In genomic region chr11:67627788-67628624, GRCh38 we compare ENCODE assay signal across 14 cellular contexts. TPM values are rescaled to one million over a fixed set of nuclear protein-coding genes. Genes with fewer than 3 reads are reported as not detected.
DNase-seq lines count a peak whose midpoint lies in the region; ATAC-seq and TF ChIP-seq lines count a peak whose summit lies in the region.
"Had no signal": no experiment of that assay in that cellular context is flagged by ENCODE, and none has a peak within 500 bp of the region (broad histone marks: within the 10 kb centered on the region; RNA-seq: fewer than 3 reads in every experiment).

No MANE protein-coding gene starts in this region.

- H3K9me3 ChIP-seq in DOHH2 (ENCODE audit: control insufficient read depth, insufficient read depth, low read length) (no peaks in the 10 kb centered on the region), KOPT-K1 (ENCODE audit: insufficient read depth, low read length, poor library complexity, severe bottlenecking) (no peaks in the 10 kb centered on the region), neural progenitor cell (ENCODE audit: low read depth) (no peaks in the 10 kb centered on the region)

- H3K36me3 Mint-ChIP-seq in chondrocyte (ENCODE audit: low read depth) (no peaks in the 10 kb centered on the region), neural progenitor cell (peaks cover 16% of the 10 kb centered on the region)
- H3K36me3 Mint-ChIP-seq: CD8-positive, alpha-beta T cell had no signal

- no peak overlapping the region for H3K9ac ChIP-seq in neural progenitor cell

- H3K27ac ChIP-seq in DOHH2 (ENCODE audit: low read depth, low read length) (no peak overlapping the region), KOPT-K1 (ENCODE audit: low read depth, low read length, poor library complexity, severe bottlenecking) (peak overlapping the region; percentile 76), neural progenitor cell (peak overlapping the region; percentile 63)

- H3K4me1 ChIP-seq in DOHH2 (ENCODE audit: control insufficient read depth, low read length) = peaks cover 26% of the 10 kb centered on the region
- H3K4me1 ChIP-seq in neural progenitor cell = peaks cover 8% of the 10 kb centered on the region

- peak overlapping the region; percentile 88 for H3K4me2 ChIP-seq in DOHH2 (ENCODE audit: low read length)
- H3K4me2 ChIP-seq in neural progenitor cell = no peak overlapping the region

- no peak overlapping the region for H3K27ac Mint-ChIP-seq in chondrocyte (ENCODE audit: unreplicated experiment)
- peak overlapping the region; percentile 69 for H3K27ac Mint-ChIP-seq in neural progenitor cell
- H3K27ac Mint-ChIP-seq: CD8-positive, alpha-beta T cell; HFFc6 had no signal

- no peaks in the 10 kb centered on the region for H3K27me3 ChIP-seq in DOHH2 (ENCODE audit: control insufficient read depth, low read length)
- no peaks in the 10 kb centered on the region for H3K27me3 ChIP-seq in neural progenitor cell

- H3K4me1 Mint-ChIP-seq in chondrocyte (ENCODE audit: low read depth) = peaks cover 5% of the 10 kb centered on the region
- H3K4me1 Mint-ChIP-seq in neural progenitor cell = peaks cover 14% of the 10 kb centered on the region

- TF ChIP-seq CTCF in DOHH2 (IDR thresholded peaks at IDR 0.05; ENCODE audit: low read depth, low read length, poor library complexity, severe bottlenecking) (no peak), chondrocyte (IDR thresholded peaks at IDR 0.05) (no peak), neural progenitor cell (IDR thresholded peaks at IDR 0.05) (no peak)

- no peaks in the 10 kb centered on the region for H4K20me1 ChIP-seq in DOHH2 (ENCODE audit: control insufficient read depth, insufficient read depth, low read depth, low read length)
- H4K20me1 ChIP-seq in neural progenitor cell (ENCODE audit: low read depth) = peaks cover 4% of the 10 kb centered on the region

- peaks cover 3% of the 10 kb centered on the region; the same call in 1 of the 2 replicates for H3F3A ChIP-seq in DOHH2 (ENCODE audit: control insufficient read depth, insufficient read depth)
- H3F3A ChIP-seq in neural progenitor cell (ENCODE audit: low read depth) = peaks cover 65% of the 10 kb centered on the region

- DNase-seq in chondrocyte (ENCODE audit: low spot score) = peak; percentile 83
- DNase-seq in neural progenitor cell (ENCODE audit: low spot score) = no peak
- no peak for DNase-seq in amniotic stem cell (lab: John Stamatoyannopoulos, UW)
- no peak for DNase-seq in GM03348 (ENCODE audit: low spot score)
- DNase-seq in NCI-H1048 (lab: John Stamatoyannopoulos, UW) = no peak
- DNase-seq: HFFc6, midbrain, MV-4-11, NCI-H524 treated with DMSO at 0.1 percent for 48 hours, small intestine had no signal

- peaks cover 6% of the 10 kb centered on the region; the same call in 1 of the 2 replicates for H3K36me3 ChIP-seq in DOHH2 (ENCODE audit: control insufficient read depth, low read length)
- H3K36me3 ChIP-seq in KOPT-K1 (ENCODE audit: insufficient read depth, low read length) = peaks cover 5% of the 10 kb centered on the region; the same call in 1 of the 2 replicates
- H3K36me3 ChIP-seq in neural progenitor cell = no peaks in the 10 kb centered on the region

- no peak overlapping the region for H2AFZ ChIP-seq in neural progenitor cell (replicated peaks)

- H3K79me2 ChIP-seq in DOHH2 (ENCODE audit: control insufficient read depth, low read length) (no peaks in the 10 kb centered on the region; the same call in none of the 2 replicates), neural progenitor cell (ENCODE audit: low read depth) (peaks cover 1% of the 10 kb centered on the region)

- H3K9me2 ChIP-seq in DOHH2 (replicated peaks; ENCODE audit: control insufficient read depth, low read length) = no peaks in the 10 kb centered on the region

- H3K9me3 Mint-ChIP-seq in chondrocyte (ENCODE audit: low read depth) (no peaks in the 10 kb centered on the region), neural progenitor cell (peaks cover 2% of the 10 kb centered on the region)
- H3K9me3 Mint-ChIP-seq: CD8-positive, alpha-beta T cell; HFFc6 had no signal

- no peak for ATAC-seq in HG02623 (IDR thresholded peaks at IDR 0.05; ENCODE audit: unreplicated experiment)
- ATAC-seq: CD8-positive, alpha-beta T cell had no signal

- H3K27me3 Mint-ChIP-seq in chondrocyte (ENCODE audit: low read depth) (no peaks in the 10 kb centered on the region), neural progenitor cell (ENCODE audit: insufficient read depth, low read depth) (peaks cover 7% of the 10 kb centered on the region)

- H3K4me3 Mint-ChIP-seq in chondrocyte (ENCODE audit: unreplicated experiment) = no peak overlapping the region
- H3K4me3 Mint-ChIP-seq in neural progenitor cell = peak overlapping the region; percentile 64
- H3K4me3 Mint-ChIP-seq: CD8-positive, alpha-beta T cell; HFFc6 had no signal

- H3K4me3 ChIP-seq in DOHH2 (ENCODE audit: low read length) = peak overlapping the region; percentile 86
- no peak overlapping the region for H3K4me3 ChIP-seq in neural progenitor cell

RNA-seq across cellular contexts. Expression of gene NUDT8, which starts 1.7 kb away (rescaled TPM):
- total RNA-seq in chondrocyte (8.4 to 12.6 TPM (median 11.3 TPM) in 3 replicates), neural progenitor cell (ENCODE audit: low replicate concordance) (1.6 and 4.1 TPM in 2 replicates)

RNA-seq across cellular contexts. Expression of gene TBX10, which starts 11.6 kb away (rescaled TPM):
- total RNA-seq in chondrocyte (not detected in 3 replicates), neural progenitor cell (ENCODE audit: low replicate concordance) (not detected in 2 replicates)
- total RNA-seq: CD8-positive, alpha-beta T cell; HFFc6 had no signal

RNA-seq across cellular contexts. Expression of gene NDUFV1, which starts 21.3 kb away (rescaled TPM):
- total RNA-seq in chondrocyte = 119 to 151 TPM (median 121 TPM) in 3 replicates
- total RNA-seq in neural progenitor cell (ENCODE audit: low replicate concordance) = 71.0 and 137 TPM in 2 replicates

RNA-seq across cellular contexts. Expression of gene ACY3, which starts 22.5 kb away (rescaled TPM):
- total RNA-seq in chondrocyte (not detected in 3 replicates), neural progenitor cell (ENCODE audit: low replicate concordance) (not detected in 2 replicates)
- total RNA-seq: CD8-positive, alpha-beta T cell; HFFc6 had no signal

RNA-seq across cellular contexts. Expression of gene GSTP1, which starts 44.4 kb away (rescaled TPM):
- 637 to 652 TPM (median 644 TPM) in 3 replicates for total RNA-seq in chondrocyte
- 436 and 1,035 TPM in 2 replicates for total RNA-seq in neural progenitor cell (ENCODE audit: low replicate concordance)
